In the genomic region with DNA sequence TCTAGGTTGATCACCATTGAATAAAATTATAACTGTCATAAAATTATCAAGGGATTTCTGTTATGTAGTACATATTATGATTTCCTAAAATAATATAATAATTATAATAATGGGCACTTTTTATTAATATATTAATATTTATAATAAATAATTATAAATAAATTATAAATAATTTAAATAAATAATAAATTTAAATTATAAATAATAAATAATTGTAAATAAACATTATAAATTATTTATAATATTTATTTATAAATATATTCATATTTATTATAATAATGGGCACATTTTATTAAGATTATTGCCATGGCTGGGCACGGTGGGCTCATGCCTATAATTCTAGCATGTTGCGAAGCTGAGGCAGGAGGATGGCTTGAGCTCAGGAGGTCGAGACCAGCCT, we compare ENCODE assay signal across 26 cellular contexts.
"Had no signal": no experiment of that assay in that cellular context is flagged by ENCODE, and none has a peak within 500 bp of the region (broad histone marks: within the 10 kb centered on the region; RNA-seq: fewer than 3 reads in every experiment).

No MANE protein-coding gene starts in this region.

- H3K27ac ChIP-seq: KMS-11, RWPE1, SJCRH30 had no signal

- H3K9ac ChIP-seq: KMS-11, SK-N-SH had no signal

- DNase-seq: activated CD4-positive, alpha-beta T cell treated with anti-CD3 and anti-CD28 coated beads for 1 hour; activated CD4-positive, alpha-beta T cell treated with anti-CD3 and anti-CD28 coated beads, Interleukin-2, amount 10 ng/mL, durations not matched to agents 24 days and 14 days; activated CD4-positive, alpha-beta T cell treated with anti-CD3 and anti-CD28 coated beads, Interleukin-2, amount 50 U/mL, for 48 hours; activated CD8-positive, alpha-beta memory T cell treated with anti-CD3 and anti-CD28 coated beads, Interleukin-2, amount 10 ng/mL, durations not matched to agents 7 days and 5 days; activated effector memory CD4-positive, alpha-beta T cell treated with Interleukin-2 at 50 U/mL for 16 hours; activated naive CD4-positive, alpha-beta T cell treated with Interleukin-2 at 50 U/mL for 16 hours; activated naive CD8-positive, alpha-beta T cell treated with anti-CD3 and anti-CD28 coated beads, Interleukin-2, amount 50 U/mL, for 24 hours; activated T-cell treated with anti-CD3 and anti-CD28 coated beads, Interleukin-2, amount 50 U/mL, for 24 hours; amniotic stem cell; MM.1S; NCI-H1105; NCI-H1436 treated with DMSO at 0.1 percent for 48 hours; NCI-H187; NCI-H2081; NCI-H226; NCI-H526; NCI-H774; Right ventricle myocardium superior; SJCRH30; SK-N-SH; T-helper 1 cell had no signal

- H3K4me2 ChIP-seq: KMS-11, SK-N-SH had no signal

- H3K9me3 ChIP-seq: SK-N-SH had no signal

- H3K9me2 ChIP-seq: SK-N-SH had no signal

- H3K27me3 ChIP-seq: SJCRH30 had no signal

- ATAC-seq: activated CD8-positive, alpha-beta memory T cell treated with anti-CD3 and anti-CD28 coated beads, Interleukin-2, amount 10 ng/mL, durations not matched to agents 7 days and 5 days; activated naive CD4-positive, alpha-beta T cell treated with anti-CD3 and anti-CD28 coated beads, Interleukin-2, amount 50 U/mL, for 72 hours; activated naive CD8-positive, alpha-beta T cell treated with anti-CD3 and anti-CD28 coated beads, Interleukin-2, amount 50 U/mL, for 24 hours; Panc1 had no signal

- H3K4me3 ChIP-seq: SJCRH30 had no signal

- FAIRE-seq: astrocyte had no signal

- H3K4me1 ChIP-seq: SJCRH30 had no signal
